In the genomic region with DNA sequence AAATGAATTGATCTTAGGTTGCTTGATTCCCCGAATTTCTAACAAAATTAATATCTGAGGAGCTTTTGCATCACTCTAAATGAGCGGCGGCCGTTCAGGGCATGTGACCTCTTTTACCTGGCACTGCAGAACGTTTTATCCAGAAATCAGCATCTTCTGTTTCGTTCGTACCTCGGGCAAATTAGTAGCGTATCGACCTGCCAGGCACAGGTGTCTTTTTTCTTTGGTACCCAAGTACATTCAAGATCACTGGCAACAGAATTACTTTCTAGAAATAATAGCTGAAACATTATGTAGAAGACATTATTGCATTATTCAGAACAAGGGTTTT, we compare ENCODE assay signal across 9 cellular contexts. TPM values are rescaled to one million over a fixed set of nuclear protein-coding genes. Genes with fewer than 3 reads are reported as not detected.
A peak's percentile ranks its signal among the peaks of the same experiment; 100 is the strongest.
DNase-seq lines count a peak whose midpoint lies in the region; ATAC-seq and TF ChIP-seq lines count a peak whose summit lies in the region.
"Had no signal": no experiment of that assay in that cellular context is flagged by ENCODE, and none has a peak within 500 bp of the region (broad histone marks: within the 10 kb centered on the region; RNA-seq: fewer than 3 reads in every experiment).

No MANE protein-coding gene starts in this region.

- in situ Hi-C loops in G401 (cut with HindIII; ENCODE audit: low sequenced_read_pairs), result no loop called here

- no peaks in the 10 kb centered on the region for H3K36me3 Mint-ChIP-seq in progenitor cell of endocrine pancreas (ENCODE audit: insufficient read depth)

- H3K27ac Mint-ChIP-seq in progenitor cell of endocrine pancreas, result peak overlapping the region; percentile 91

- no peaks in the 10 kb centered on the region for H3K9me3 ChIP-seq in PC-9 (ENCODE audit: insufficient read depth, low read depth)

- intact Hi-C loops in PC-9 (cut with micrococcal nuclease; ENCODE audit: unreplicated experiment), result loop anchor here (2.0 to 10.0 kb wide), 2 partner anchors 119 to 257 kb away; a partner anchor contains a TSS

- no peak overlapping the region for H3K27ac ChIP-seq in PC-9
- H3K27ac ChIP-seq in epithelial cell of prostate, result peak overlapping the region; percentile 77

- H3K79me2 ChIP-seq in PC-9 (ENCODE audit: low read depth), result peaks cover 55% of the 10 kb centered on the region

- no TSS peak for BruUV-seq in PC-9 (replicated peaks; lab: Mats Ljungman, UMichigan)

- H3K4me1 Mint-ChIP-seq in progenitor cell of endocrine pancreas (ENCODE audit: low read depth), result peaks cover 36% of the 10 kb centered on the region

- H2AFZ ChIP-seq in PC-9, result peak overlapping the region; percentile 75; the same call in 1 of the 2 replicates

- TF ChIP-seq CTCF in PC-9 (conservative IDR thresholded peaks at IDR 0.05) (no peak), progenitor cell of endocrine pancreas (IDR thresholded peaks at IDR 0.05; ENCODE audit: unreplicated experiment) (no peak)

- H3F3A ChIP-seq in PC-9 (ENCODE audit: insufficient read depth, low read depth), result peaks cover 19% of the 10 kb centered on the region; the same call in 1 of the 2 replicates

- no peaks in the 10 kb centered on the region for H3K27me3 ChIP-seq in PC-9 (ENCODE audit: insufficient read depth, low read depth)

- no peaks in the 10 kb centered on the region for H3K36me3 ChIP-seq in PC-9 (ENCODE audit: low read depth)

- H3K4me2 ChIP-seq in PC-9, result peak overlapping the region; percentile 74

- no peaks in the 10 kb centered on the region for H3K9me2 ChIP-seq in PC-9 (ENCODE audit: insufficient read depth)

- H3K27me3 Mint-ChIP-seq in progenitor cell of endocrine pancreas, result peaks cover 7% of the 10 kb centered on the region

- H3K4me3 ChIP-seq in PC-9, result peak overlapping the region; percentile 77

- POLR2A ChIA-PET in PC-9 (lab: Charles Lee; ENCODE audit: unreplicated experiment), result interaction anchor here (0.7 kb wide), 2 partner anchors 8 to 18 kb away, joined by 3 to 4 read pairs; no protein-coding TSS in a partner anchor

- peak; percentile 61 for DNase-seq in G401 (ENCODE audit: low spot score)
- DNase-seq in PC-9, result no peak
- DNase-seq in epithelial cell of prostate (ENCODE audit: low read depth, low spot score), result no peak
- DNase-seq in progenitor cell of endocrine pancreas (ENCODE audit: low spot score, unreplicated experiment), result no peak
- no peak for DNase-seq in HuH-7.5 (ENCODE audit: low spot score)
- no peak for DNase-seq in glomerular visceral epithelial cell (ENCODE audit: extremely low spot score)
- DNase-seq: NCI-H1436 treated with DMSO at 0.1 percent for 48 hours had no signal

- no peaks in the 10 kb centered on the region for H4K20me1 ChIP-seq in PC-9 (ENCODE audit: insufficient read depth)

- CTCF ChIA-PET in PC-9 (lab: Charles Lee), result no interaction called here

- ATAC-seq in HG03039 (IDR thresholded peaks at IDR 0.05; ENCODE audit: unreplicated experiment) (no peak), GM18868 (IDR thresholded peaks at IDR 0.05; ENCODE audit: unreplicated experiment) (no peak)

- H3K9me3 Mint-ChIP-seq in progenitor cell of endocrine pancreas (ENCODE audit: low read depth), result no peaks in the 10 kb centered on the region

- peak overlapping the region; percentile 84 for H3K4me3 Mint-ChIP-seq in progenitor cell of endocrine pancreas (ENCODE audit: low read depth)

- peaks cover 68% of the 10 kb centered on the region for H3K4me1 ChIP-seq in PC-9 (replicated peaks; ENCODE audit: insufficient read depth)

RNA-seq across cellular contexts. Expression of a gene that starts 0.9 kb away (rescaled TPM):
- 1.1 and 3.4 TPM in 2 replicates for total RNA-seq in G401 (2014; rRNA removed; shearing (Covaris generic))
- 26.4 and 27.2 TPM in 2 replicates for total RNA-seq in PC-9 (2021)
- 22.1 and 22.3 TPM in 2 replicates for total RNA-seq in progenitor cell of endocrine pancreas
